Comparison of ENCODE assay signal across 1 cellular context in the genomic region with DNA sequence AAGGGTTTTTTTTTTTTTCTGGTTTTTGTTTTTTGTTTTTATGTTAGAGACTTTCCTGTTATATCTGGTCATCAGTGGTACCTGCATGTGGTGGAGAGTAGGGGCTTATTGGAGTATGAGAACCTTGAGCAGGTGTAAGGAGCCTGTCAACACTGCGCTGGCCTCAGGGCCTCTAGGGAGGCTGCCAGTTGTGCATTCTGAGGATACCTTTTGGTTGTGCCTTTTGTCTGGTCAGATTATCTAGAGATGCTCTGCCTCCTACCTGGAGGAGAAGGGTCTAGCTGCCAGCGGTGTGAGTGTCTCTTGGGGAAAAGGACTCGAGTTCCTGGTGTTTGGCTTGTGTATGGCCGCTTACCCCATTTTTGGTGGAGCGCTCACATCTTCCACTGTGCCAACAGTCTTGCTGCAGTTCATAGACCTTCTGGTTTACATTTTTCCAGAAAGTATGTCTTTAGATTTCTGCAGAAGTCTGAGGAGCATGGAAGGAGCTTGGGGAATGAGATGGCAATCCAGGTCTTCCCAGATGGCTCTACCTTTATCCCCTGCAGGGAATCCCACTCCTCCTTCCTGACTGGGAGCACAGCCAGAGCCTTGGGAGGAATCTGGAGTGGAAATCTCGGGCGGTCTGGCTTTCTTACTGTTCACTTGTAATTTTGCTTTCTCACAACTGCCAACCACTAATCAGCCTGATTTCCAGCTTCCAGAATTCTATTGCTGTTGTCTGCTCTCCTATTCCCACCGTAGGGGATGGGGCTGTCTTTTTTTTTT.
TF ChIP-seq lines count a peak whose summit lies in the region.

No MANE protein-coding gene starts in this region.

TF ChIP-seq in IMR-90, 13 proteins besides CTCF, POLR2A, EP300 and RAD21:
- TF ChIP-seq MXI1 (IDR thresholded peaks at IDR 0.05; ENCODE audit: borderline replicate concordance, low read depth, low read length) = no peak
- no peak for TF ChIP-seq RCOR1 (IDR thresholded peaks at IDR 0.05; ENCODE audit: insufficient replicate concordance, low read length)
- no peak for TF ChIP-seq RFX5 (IDR thresholded peaks at IDR 0.05; ENCODE audit: low read depth, low read length)
- TF ChIP-seq, protein P1, sequence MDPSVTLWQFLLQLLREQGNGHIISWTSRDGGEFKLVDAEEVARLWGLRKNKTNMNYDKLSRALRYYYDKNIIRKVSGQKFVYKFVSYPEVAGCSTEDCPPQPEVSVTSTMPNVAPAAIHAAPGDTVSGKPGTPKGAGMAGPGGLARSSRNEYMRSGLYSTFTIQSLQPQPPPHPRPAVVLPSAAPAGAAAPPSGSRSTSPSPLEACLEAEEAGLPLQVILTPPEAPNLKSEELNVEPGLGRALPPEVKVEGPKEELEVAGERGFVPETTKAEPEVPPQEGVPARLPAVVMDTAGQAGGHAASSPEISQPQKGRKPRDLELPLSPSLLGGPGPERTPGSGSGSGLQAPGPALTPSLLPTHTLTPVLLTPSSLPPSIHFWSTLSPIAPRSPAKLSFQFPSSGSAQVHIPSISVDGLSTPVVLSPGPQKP (IDR thresholded peaks at IDR 0.05; ENCODE audit: borderline replicate concordance, low read depth, low read length) = no peak
- TF ChIP-seq SMC3 (IDR thresholded peaks at IDR 0.05; ENCODE audit: low read depth, low read length) = no peak
- TF ChIP-seq CEBPB (IDR thresholded peaks at IDR 0.05; ENCODE audit: low read depth, low read length) = no peak
TF ChIP-seq in IMR-90: peak in this region for 0.
